10 cellular contexts compared by ENCODE assay signal in the genomic region with DNA sequence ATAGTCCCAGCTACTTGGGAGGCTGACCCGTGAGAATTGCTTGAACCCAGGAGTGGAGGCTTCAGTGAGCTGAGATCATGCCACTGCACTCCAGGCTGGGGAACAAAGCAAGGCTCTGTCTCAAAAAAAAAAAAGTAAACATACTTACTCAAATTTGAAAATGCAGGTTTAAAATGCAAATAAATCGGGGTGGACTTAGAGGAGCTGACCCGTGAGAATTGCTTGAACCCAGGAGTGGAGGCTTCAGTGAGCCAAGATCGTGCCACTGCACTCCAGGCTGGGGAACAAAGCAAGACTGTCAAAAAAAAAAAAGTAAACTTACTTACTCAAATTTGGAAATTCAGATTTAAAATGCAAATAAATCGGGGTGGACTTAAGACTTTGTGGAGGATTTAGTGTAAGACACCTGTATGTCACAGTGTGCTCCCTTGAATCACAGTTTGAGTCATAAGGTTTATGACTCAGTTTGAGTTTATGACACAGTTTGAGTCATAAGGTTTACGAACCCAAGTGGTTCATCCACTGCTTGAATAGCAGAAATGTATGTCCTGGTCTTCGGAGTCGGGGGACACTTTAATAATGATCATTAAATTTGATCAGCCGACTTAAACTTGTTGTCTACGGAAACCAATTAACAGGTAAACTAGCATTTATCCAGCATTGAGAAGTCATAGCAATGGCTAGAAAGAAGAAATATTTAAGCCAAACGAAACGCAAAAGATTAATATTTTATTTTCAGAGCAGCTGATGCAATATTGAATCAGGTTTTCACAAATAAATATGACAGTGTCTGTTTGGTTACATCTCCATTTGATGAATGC. TPM values are rescaled to one million over a fixed set of nuclear protein-coding genes. Genes with fewer than 3 reads are reported as not detected.
DNase-seq lines count a peak whose midpoint lies in the region; ATAC-seq, FAIRE-seq and TF ChIP-seq lines count a peak whose summit lies in the region.
"Had no signal": no experiment of that assay in that cellular context is flagged by ENCODE, and none has a peak within 500 bp of the region (broad histone marks: within the 10 kb centered on the region; RNA-seq: fewer than 3 reads in every experiment).

No MANE protein-coding gene starts in this region.

- no peaks in the 10 kb centered on the region for H3K9me3 ChIP-seq in upper lobe of right lung

- peaks cover 3% of the 10 kb centered on the region for H3K36me3 ChIP-seq in bronchial epithelial cell (ENCODE audit: control insufficient read depth, insufficient read depth, low read length)
- no peaks in the 10 kb centered on the region for H3K36me3 ChIP-seq in upper lobe of right lung

- H3K27me3 ChIP-seq in bronchial epithelial cell (ENCODE audit: control insufficient read depth, insufficient read depth, low read length) (no peaks in the 10 kb centered on the region), upper lobe of right lung (no peaks in the 10 kb centered on the region)

- TF ChIP-seq CTCF in GM10248 (IDR thresholded peaks at IDR 0.05; ENCODE audit: control extremely low read depth, extremely low read depth, low read depth, missing control alignments), result no peak
- TF ChIP-seq CTCF in bronchial epithelial cell (IDR thresholded peaks at IDR 0.05; ENCODE audit: insufficient read depth, low read length, severe bottlenecking), result no peak
- no peak for TF ChIP-seq CTCF in upper lobe of right lung (IDR thresholded peaks at IDR 0.05)

- FAIRE-seq in bronchial epithelial cell (lab: Jason Lieb, UNC), result no peak
- FAIRE-seq: TTC549 had no signal

- CTCF ChIA-PET in GM10248 (lab: Yijun Ruan, JAX), result interaction anchor here (0.9 kb wide), 1 partner anchor 327 kb away, joined by 3 read pairs; no protein-coding TSS in a partner anchor

- intact Hi-C loops in cardiac septum (cut with DNase I), result no loop called here
- intact Hi-C loops in upper lobe of right lung (cut with DNase I), result no loop called here

- DNase-seq in GM10248 (ENCODE audit: extremely low spot score) (peak; percentile 71), bronchial epithelial cell (ENCODE audit: low read depth) (peak; percentile 100), NCI-H1105 (lab: John Stamatoyannopoulos, UW) (no peak), NOMO-1 (lab: John Stamatoyannopoulos, UW; ENCODE audit: unreplicated experiment in 2 of 2) (no peak), cardiac septum (ENCODE audit: low spot score) (no peak), upper lobe of right lung (no peak)

- no peak overlapping the region for H3K27ac ChIP-seq in upper lobe of right lung

- no peaks in the 10 kb centered on the region for H3K4me1 ChIP-seq in upper lobe of right lung

- ATAC-seq in GM21423 (IDR thresholded peaks at IDR 0.05; ENCODE audit: unreplicated experiment) (peak; percentile 77), HG03565 (IDR thresholded peaks at IDR 0.05; ENCODE audit: unreplicated experiment) (peak; percentile 93), upper lobe of right lung (no peak)

- POLR2A ChIA-PET in GM10248 (lab: Yijun Ruan, JAX), result interaction anchor here (0.5 to 0.7 kb wide), 3 partner anchors 91 to 656 kb away, joined by 3 read pairs; a partner anchor contains a TSS

- H3K4me3 ChIP-seq in bronchial epithelial cell (ENCODE audit: low read depth, low read length) (peak overlapping the region; percentile 26), upper lobe of right lung (no peak overlapping the region)

RNA-seq across cellular contexts. Expression of a gene that starts 6.8 kb away (rescaled TPM):
- total RNA-seq in bronchial epithelial cell, result 71.6 and 74.5 TPM in 2 replicates
- total RNA-seq in cardiac septum, result 54.9 TPM
- total RNA-seq in upper lobe of right lung, result 24.8 TPM

RNA-seq across cellular contexts. Expression of a gene that starts 29.7 kb away (rescaled TPM):
- total RNA-seq in bronchial epithelial cell (1.9 and 2.4 TPM in 2 replicates), cardiac septum (2.6 TPM), upper lobe of right lung (0.84 TPM)

RNA-seq across cellular contexts. Expression of a gene that starts 51.3 kb away (rescaled TPM):
- total RNA-seq in bronchial epithelial cell (not detected in 2 replicates), cardiac septum (not detected), upper lobe of right lung (not detected)
- total RNA-seq: skeletal muscle tissue had no signal

Comparison
In these comparisons a context has a peak if more than half of its experiments do, and no peak if none do; other contexts are left out.
1. DNase-seq: peak in GM10248 (single experiment) and bronchial epithelial cell (single experiment); none in NCI-H1105 (single experiment), NOMO-1 (0 of 2), cardiac septum (single experiment) and upper lobe of right lung (single experiment).